In genomic region chr16:67864594-67864993, GRCh38 we compare ENCODE assay signal across 23 cellular contexts. TPM values are rescaled to one million over a fixed set of nuclear protein-coding genes. Genes with fewer than 3 reads are reported as not detected.
DNase-seq lines count a peak whose midpoint lies in the region; ATAC-seq, FAIRE-seq and TF ChIP-seq lines count a peak whose summit lies in the region.
"Had no signal": no experiment of that assay in that cellular context is flagged by ENCODE, and none has a peak within 500 bp of the region (broad histone marks: within the 10 kb centered on the region; RNA-seq: fewer than 3 reads in every experiment).

No MANE protein-coding gene starts in this region.

- no peak overlapping the region for H2AFZ ChIP-seq in HepG2 (ENCODE audit: low read length)
- no peak overlapping the region for H2AFZ ChIP-seq in astrocyte (ENCODE audit: low read depth, low read length)

- H3K27ac Mint-ChIP-seq in astrocyte (ENCODE audit: unreplicated experiment) = peak overlapping the region; percentile 20
- peak overlapping the region; percentile 58 for H3K27ac Mint-ChIP-seq in neural crest cell (ENCODE audit: unreplicated experiment)
- H3K27ac Mint-ChIP-seq: activated CD4-positive, alpha-beta T cell treated with anti-CD3 and anti-CD28 coated beads, Interleukin-2, amount 10 ng/mL, durations not matched to agents 7 days and 5 days; activated naive CD8-positive, alpha-beta T cell treated with anti-CD3 and anti-CD28 coated beads for 36 hours; activated T-helper 2 cell treated with anti-CD3 and anti-CD28 coated beads, Interferon-gamma antibody, Interleukin-2, Interleukin-4, amounts not matched to agents 10 μg/mL and 5 μg/mL and 100 μg/mL, durations not matched to agents 14 hours and 24 hours and 36 hours had no signal

- intact Hi-C loops in HepG2 (cut with micrococcal nuclease; ENCODE audit: unreplicated experiment) = no loop called here
- intact Hi-C loops in right lobe of liver (cut with DNase I) = no loop called here
- intact Hi-C loops in vagina (cut with DNase I) = no loop called here

- H3K4me3 ChIP-seq in HepG2 (replicated peaks in 1 of 3; ENCODE audit: insufficient read depth in 1 of 3, low read depth in 2 of 3, low read length in 3 of 3) (no peak overlapping the region), right lobe of liver (no peak overlapping the region), astrocyte (ENCODE audit: insufficient read depth, low read depth, low read length) (no peak overlapping the region), thoracic aorta (no peak overlapping the region), vagina (no peak overlapping the region)
- H3K4me3 ChIP-seq: SJCRH30, upper lobe of left lung had no signal

- peaks cover 37% of the 10 kb centered on the region for H3K4me1 Mint-ChIP-seq in astrocyte (ENCODE audit: low read depth, unreplicated experiment)
- peaks cover 16% of the 10 kb centered on the region for H3K4me1 Mint-ChIP-seq in neural crest cell

- H3K4me2 ChIP-seq in HepG2 (ENCODE audit: low read depth, low read length) (no peak overlapping the region), astrocyte (ENCODE audit: low read length) (no peak overlapping the region)

- TF ChIP-seq EP300 in HepG2 (IDR thresholded peaks at IDR 0.05; ENCODE audit: low read depth in 2 of 2, low read length in 2 of 2) (no peak), HepG2 (CRISPR knock-in tag; IDR thresholded peaks at IDR 0.05; ENCODE audit: borderline replicate concordance) (no peak)

- no peaks in the 10 kb centered on the region for H3K4me1 ChIP-seq in HepG2 (ENCODE audit: insufficient read depth, low read length)
- H3K4me1 ChIP-seq in right lobe of liver = no peaks in the 10 kb centered on the region
- H3K4me1 ChIP-seq in astrocyte (ENCODE audit: insufficient read depth, low read length) = peaks cover 39% of the 10 kb centered on the region
- peaks cover 34 to 56% of the 10 kb centered on the region in 2 donors for H3K4me1 ChIP-seq in thoracic aorta (ENCODE audit: control insufficient read depth in 1 of 2, low read depth in 2 of 2)
- peaks cover 37% of the 10 kb centered on the region for H3K4me1 ChIP-seq in vagina
- H3K4me1 ChIP-seq: SJCRH30 had no signal

- H3K27me3 ChIP-seq in HepG2 (ENCODE audit: control insufficient read depth in 1 of 2, insufficient read depth in 2 of 2, low read length in 2 of 2) = no peaks in the 10 kb centered on the region
- H3K27me3 ChIP-seq in right lobe of liver = no peaks in the 10 kb centered on the region
- no peaks in the 10 kb centered on the region for H3K27me3 ChIP-seq in astrocyte (ENCODE audit: insufficient read depth, low read length)
- no peaks in the 10 kb centered on the region for H3K27me3 ChIP-seq in thoracic aorta (replicated peaks; ENCODE audit: insufficient read depth)
- no peaks in the 10 kb centered on the region for H3K27me3 ChIP-seq in vagina
- H3K27me3 ChIP-seq: neutrophil, SJCRH30, upper lobe of left lung had no signal

- H3K4me3 Mint-ChIP-seq in astrocyte (ENCODE audit: unreplicated experiment) = no peak overlapping the region
- no peak overlapping the region for H3K4me3 Mint-ChIP-seq in neural crest cell
- H3K4me3 Mint-ChIP-seq: activated CD4-positive, alpha-beta T cell treated with anti-CD3 and anti-CD28 coated beads, Interleukin-2, amount 10 ng/mL, durations not matched to agents 7 days and 5 days; activated naive CD8-positive, alpha-beta T cell treated with anti-CD3 and anti-CD28 coated beads for 36 hours had no signal

- CTCF ChIA-PET in HepG2 (lab: Yijun Ruan, JAX; ENCODE audit: low intra/inter-chr PET ratio, low total read pairs) = interaction anchor here (0.7 to 3.7 kb wide), 5 partner anchors 21 to 191 kb away, joined by 3 to 69 read pairs (median 4); no protein-coding TSS in a partner anchor

- DNase-seq in HepG2 (ENCODE audit: low spot score) = no peak
- DNase-seq in right lobe of liver = no peak
- no peak for DNase-seq in astrocyte (ENCODE audit: low read depth)
- DNase-seq in neural crest cell (ENCODE audit: low read depth, low spot score) = no peak
- no peak for DNase-seq in thoracic aorta (ENCODE audit: low spot score)
- no peak for DNase-seq in pons (ENCODE audit: low spot score)
- no peak for DNase-seq in vagina (ENCODE audit: extremely low spot score in 2 of 2)
- DNase-seq: activated CD8-positive, alpha-beta memory T cell treated with anti-CD3 and anti-CD28 coated beads, Interleukin-2, amount 50 U/mL, for 4 hours; activated naive CD8-positive, alpha-beta T cell treated with anti-CD3 and anti-CD28 coated beads for 36 hours; head of caudate nucleus; KG1; NCI-H1436 treated with DMSO at 0.1 percent for 48 hours; NCI-H510A; NK-92 treated with Interleukin-12 subunit alpha and Interleukin-12 subunit beta, amount 100 ng/mL, for 24 hours had no signal

- no peak overlapping the region for H3K27ac ChIP-seq in HepG2 (ENCODE audit: extremely low read length, insufficient read depth, low read length)
- no peak overlapping the region for H3K27ac ChIP-seq in right lobe of liver
- no peak overlapping the region for H3K27ac ChIP-seq in astrocyte (ENCODE audit: low read depth, low read length)
- peak overlapping the region; percentile 83 to 96 for H3K27ac ChIP-seq in thoracic aorta
- H3K27ac ChIP-seq in vagina = no peak overlapping the region
- H3K27ac ChIP-seq: neutrophil, SJCRH30 had no signal

- H3K79me2 ChIP-seq in HepG2 (ENCODE audit: insufficient read depth, low read length) (peaks cover 53% of the 10 kb centered on the region), astrocyte (ENCODE audit: insufficient read depth, low read length) (peaks cover 82% of the 10 kb centered on the region)

- no peaks in the 10 kb centered on the region for H3K9me3 Mint-ChIP-seq in astrocyte (ENCODE audit: unreplicated experiment)
- no peaks in the 10 kb centered on the region for H3K9me3 Mint-ChIP-seq in neural crest cell
- H3K9me3 Mint-ChIP-seq: activated CD4-positive, alpha-beta T cell treated with anti-CD3 and anti-CD28 coated beads, Interleukin-2, amount 10 ng/mL, durations not matched to agents 7 days and 5 days; activated naive CD8-positive, alpha-beta T cell treated with anti-CD3 and anti-CD28 coated beads for 36 hours; activated T-helper 2 cell treated with anti-CD3 and anti-CD28 coated beads, Interferon-gamma antibody, Interleukin-2, Interleukin-4, amounts not matched to agents 10 μg/mL and 5 μg/mL and 100 μg/mL, durations not matched to agents 14 hours and 24 hours and 36 hours had no signal

- H3K9ac ChIP-seq in HepG2 (ENCODE audit: insufficient read depth, low read depth, low read length) (no peak overlapping the region), astrocyte (ENCODE audit: low read length) (no peak overlapping the region)

- peak; percentile 21 for ATAC-seq in HepG2
- ATAC-seq in right lobe of liver = no peak
- ATAC-seq in thoracic aorta (ENCODE audit: insufficient number of reproducible peaks, low FRiP score, low read depth) = no peak
- ATAC-seq in GM18873 (IDR thresholded peaks at IDR 0.05; ENCODE audit: low FRiP score, unreplicated experiment) = no peak

- H3K36me3 ChIP-seq in HepG2 (replicated peaks in 1 of 2; ENCODE audit: control insufficient read depth in 1 of 2, insufficient read depth in 2 of 2, low read length in 2 of 2) (peaks cover 33 to 80% of the 10 kb centered on the region in 2 experiments), right lobe of liver (peaks cover 0 to 36% (median 5%) of the 10 kb centered on the region in 4 donors), astrocyte (ENCODE audit: insufficient read depth, low read length) (peaks cover 21% of the 10 kb centered on the region), thoracic aorta (peaks cover 11% of the 10 kb centered on the region), vagina (peaks cover 0 to 37% of the 10 kb centered on the region in 2 donors)

- in situ Hi-C loops in HepG2 (cut with HindIII; ENCODE audit: extremely low pct_ligation_motif_present, low pct_unique_long_range_greater_than_20kb) = no loop called here

- no peak for TF ChIP-seq RAD21 in HepG2 (CRISPR knock-in tag; IDR thresholded peaks at IDR 0.05)

- WGBS in HepG2 (ENCODE audit: low lambda C conversion rate) = 92% methylated on average over 2 of the region's 2 CpGs
- 86% methylated on average over 1 of the region's 2 CpGs for WGBS in right lobe of liver (ENCODE audit: insufficient coverage, low coverage, low lambda C conversion rate, missing lambda C conversion rate)

- H3K27me3 Mint-ChIP-seq in astrocyte (ENCODE audit: low read depth, unreplicated experiment) (no peaks in the 10 kb centered on the region), neural crest cell (ENCODE audit: low read depth) (no peaks in the 10 kb centered on the region)
- H3K27me3 Mint-ChIP-seq: activated CD4-positive, alpha-beta T cell treated with anti-CD3 and anti-CD28 coated beads, Interleukin-2, amount 10 ng/mL, durations not matched to agents 7 days and 5 days; activated naive CD8-positive, alpha-beta T cell treated with anti-CD3 and anti-CD28 coated beads for 36 hours had no signal

- BruUV-seq in HepG2 (replicated peaks; lab: Mats Ljungman, UMichigan) = no TSS peak

- H3K36me3 Mint-ChIP-seq in astrocyte (ENCODE audit: low read depth, unreplicated experiment) (peaks cover 19% of the 10 kb centered on the region), neural crest cell (ENCODE audit: low read depth) (peaks cover 9% of the 10 kb centered on the region)
- H3K36me3 Mint-ChIP-seq: activated naive CD8-positive, alpha-beta T cell treated with anti-CD3 and anti-CD28 coated beads for 36 hours had no signal

- H3K9me3 ChIP-seq in HepG2 (ENCODE audit: low read length) = no peaks in the 10 kb centered on the region
- no peaks in the 10 kb centered on the region for H3K9me3 ChIP-seq in right lobe of liver
- H3K9me3 ChIP-seq in astrocyte (ENCODE audit: insufficient read depth, low read depth, low read length) = no peaks in the 10 kb centered on the region
- H3K9me3 ChIP-seq in thoracic aorta = no peaks in the 10 kb centered on the region
- no peaks in the 10 kb centered on the region for H3K9me3 ChIP-seq in vagina
- H3K9me3 ChIP-seq: neutrophil, SJCRH30, upper lobe of left lung had no signal

- H4K20me1 ChIP-seq in HepG2 (ENCODE audit: insufficient read depth, low read length) (peaks cover 28% of the 10 kb centered on the region; the same call in 1 of the 2 replicates), astrocyte (ENCODE audit: insufficient read depth, low read length) (peaks cover 87% of the 10 kb centered on the region)

- TF ChIP-seq CTCF in HepG2 (CRISPR knock-in tag; IDR thresholded peaks at IDR 0.05) (no peak), right lobe of liver (IDR thresholded peaks at IDR 0.05) (no peak), astrocyte (IDR thresholded peaks at IDR 0.05; ENCODE audit: insufficient read depth, low read depth, low read length) (no peak), neural crest cell (conservative IDR thresholded peaks at IDR 0.05) (no peak), thoracic aorta (IDR thresholded peaks at IDR 0.05) (no peak), vagina (IDR thresholded peaks at IDR 0.05) (no peak)

- TF ChIP-seq POLR2A in HepG2 (IDR thresholded peaks at IDR 0.05; ENCODE audit: insufficient read depth in 1 of 2, low read depth in 2 of 2, low read length in 2 of 2) = no peak
- TF ChIP-seq POLR2A in right lobe of liver (IDR thresholded peaks at IDR 0.05) = no peak
- TF ChIP-seq POLR2A in vagina (IDR thresholded peaks at IDR 0.05) = no peak

- FAIRE-seq in HepG2 (lab: Jason Lieb, UNC) (no peak), astrocyte (lab: Jason Lieb, UNC) (no peak)
- FAIRE-seq: GM19239 had no signal

- POLR2A ChIA-PET in HepG2 (lab: Yijun Ruan, JAX) = interaction anchor here (1.0 kb wide), 1 partner anchor 48 kb away, joined by 3 read pairs; no protein-coding TSS in a partner anchor

RNA-seq across cellular contexts. Expression of gene EDC4, which starts 8.3 kb away (rescaled TPM):
- total RNA-seq in HepG2 (2016; rRNA removed; fragmentation: Illumina TruSeq; extraction: Trizol) (53.4 and 59.1 TPM in 2 replicates), right lobe of liver (10 to 100 TPM; 16.2 to 25.4 (median 19.5) TPM), astrocyte (61.5 and 64.8 TPM in 2 replicates), neural crest cell (100 and 101 TPM in 2 replicates), thoracic aorta (10 to 100 TPM; 57.4 to 61.0 TPM), vagina (71.9 TPM)
- total RNA-seq in HepG2 (2016; cell fraction: cytosol; rRNA removed; fragmentation: Illumina TruSeq; extraction: Trizol; ENCODE audit: low read depth) = 3.4 and 6.4 TPM in 2 replicates
- total RNA-seq in HepG2 (2016; cell fraction: insoluble cytoplasmic fraction; rRNA removed; fragmentation: Illumina TruSeq; extraction: Trizol) = 49.7 and 63.5 TPM in 2 replicates
- 14.5 and 17.3 TPM in 2 replicates for total RNA-seq in HepG2 (2016; cell fraction: membrane; rRNA removed; fragmentation: Illumina TruSeq; extraction: Trizol)
- 56.7 and 57.8 TPM in 2 replicates for total RNA-seq in HepG2 (2016; cell fraction: nucleus; rRNA removed; fragmentation: Illumina TruSeq; extraction: Trizol)
- polyA plus RNA-seq in HepG2 (2011; rRNA removed) = 51.4 and 65.8 TPM in 2 replicates
- 31.1 and 42.0 TPM in 2 replicates for polyA plus RNA-seq in HepG2 (2011; cell fraction: cytosol; rRNA removed)
- polyA plus RNA-seq in HepG2 (2011; cell fraction: nucleus; rRNA removed) = 315 and 402 TPM in 2 replicates
- 35.8 and 45.8 TPM in 2 replicates for polyA plus RNA-seq in HepG2 (2012)
- 3.8 and 5.4 TPM in 2 replicates for polyA plus RNA-seq in HepG2 (2016; cell fraction: cytosol; fragmentation: Illumina TruSeq; extraction: Trizol; ENCODE audit: low read depth)
- polyA plus RNA-seq in HepG2 (2016; cell fraction: insoluble cytoplasmic fraction; fragmentation: Illumina TruSeq; extraction: Trizol; ENCODE audit: low read depth) = 41.9 and 50.8 TPM in 2 replicates
- polyA plus RNA-seq in HepG2 (2016; cell fraction: membrane; fragmentation: Illumina TruSeq; extraction: Trizol; ENCODE audit: low read depth) = 4.5 and 8.2 TPM in 2 replicates
- polyA plus RNA-seq in HepG2 (2016; cell fraction: nucleus; fragmentation: Illumina TruSeq; extraction: Trizol; ENCODE audit: insufficient read depth, low read depth) = 159 and 172 TPM in 2 replicates
- 150 and 170 TPM in 2 replicates for polyA minus RNA-seq in HepG2 (2011; rRNA and poly(A)+ RNA removed; ENCODE audit: low replicate concordance)
- 37.8 and 44.5 TPM in 2 replicates for polyA minus RNA-seq in HepG2 (2011; cell fraction: cytosol; rRNA and poly(A)+ RNA removed)
- 61.0 and 65.3 TPM in 2 replicates for polyA minus RNA-seq in HepG2 (2011; cell fraction: nucleus; rRNA and poly(A)+ RNA removed)

RNA-seq across cellular contexts. Expression of gene CENPT, which starts 17.1 kb away (rescaled TPM):
- total RNA-seq in HepG2 (2016; rRNA removed; fragmentation: Illumina TruSeq; extraction: Trizol) (24.8 and 43.3 TPM in 2 replicates), right lobe of liver (10 to 100 TPM; 12.2 to 21.1 (median 18.2) TPM), astrocyte (67.3 and 79.3 TPM in 2 replicates), neural crest cell (78.2 and 83.5 TPM in 2 replicates), thoracic aorta (10 to 100 TPM; 59.6 to 70.9 TPM), vagina (57.7 TPM)
- total RNA-seq in HepG2 (2016; cell fraction: cytosol; rRNA removed; fragmentation: Illumina TruSeq; extraction: Trizol; ENCODE audit: low read depth) = 11.2 and 11.7 TPM in 2 replicates
- 22.8 and 43.9 TPM in 2 replicates for total RNA-seq in HepG2 (2016; cell fraction: insoluble cytoplasmic fraction; rRNA removed; fragmentation: Illumina TruSeq; extraction: Trizol)
- 7.4 and 8.2 TPM in 2 replicates for total RNA-seq in HepG2 (2016; cell fraction: membrane; rRNA removed; fragmentation: Illumina TruSeq; extraction: Trizol)
- 43.8 and 49.8 TPM in 2 replicates for total RNA-seq in HepG2 (2016; cell fraction: nucleus; rRNA removed; fragmentation: Illumina TruSeq; extraction: Trizol)
- 40.9 and 51.3 TPM in 2 replicates for polyA plus RNA-seq in HepG2 (2011; rRNA removed)
- 17.4 and 28.9 TPM in 2 replicates for polyA plus RNA-seq in HepG2 (2011; cell fraction: cytosol; rRNA removed)
- polyA plus RNA-seq in HepG2 (2011; cell fraction: nucleus; rRNA removed) = 414 and 516 TPM in 2 replicates
- polyA plus RNA-seq in HepG2 (2012) = 22.1 and 28.1 TPM in 2 replicates
- polyA plus RNA-seq in HepG2 (2016; cell fraction: cytosol; fragmentation: Illumina TruSeq; extraction: Trizol; ENCODE audit: low read depth) = 3.3 and 4.0 TPM in 2 replicates
- polyA plus RNA-seq in HepG2 (2016; cell fraction: insoluble cytoplasmic fraction; fragmentation: Illumina TruSeq; extraction: Trizol; ENCODE audit: low read depth) = 22.0 and 24.2 TPM in 2 replicates
- 4.4 and 6.6 TPM in 2 replicates for polyA plus RNA-seq in HepG2 (2016; cell fraction: membrane; fragmentation: Illumina TruSeq; extraction: Trizol; ENCODE audit: low read depth)
- 153 and 170 TPM in 2 replicates for polyA plus RNA-seq in HepG2 (2016; cell fraction: nucleus; fragmentation: Illumina TruSeq; extraction: Trizol; ENCODE audit: insufficient read depth, low read depth)
- 38.6 and 47.8 TPM in 2 replicates for polyA minus RNA-seq in HepG2 (2011; rRNA and poly(A)+ RNA removed; ENCODE audit: low replicate concordance)
- polyA minus RNA-seq in HepG2 (2011; cell fraction: cytosol; rRNA and poly(A)+ RNA removed) = 8.8 and 11.4 TPM in 2 replicates
- 35.9 and 44.5 TPM in 2 replicates for polyA minus RNA-seq in HepG2 (2011; cell fraction: nucleus; rRNA and poly(A)+ RNA removed)

RNA-seq across cellular contexts. Expression of gene NUTF2, which starts 17.9 kb away (rescaled TPM):
- total RNA-seq in HepG2 (2016; rRNA removed; fragmentation: Illumina TruSeq; extraction: Trizol) = 214 and 224 TPM in 2 replicates
- 79.7 and 100.0 TPM in 2 replicates for total RNA-seq in HepG2 (2016; cell fraction: cytosol; rRNA removed; fragmentation: Illumina TruSeq; extraction: Trizol; ENCODE audit: low read depth)
- total RNA-seq in HepG2 (2016; cell fraction: insoluble cytoplasmic fraction; rRNA removed; fragmentation: Illumina TruSeq; extraction: Trizol) = 209 and 229 TPM in 2 replicates
- total RNA-seq in HepG2 (2016; cell fraction: membrane; rRNA removed; fragmentation: Illumina TruSeq; extraction: Trizol) = 120 and 150 TPM in 2 replicates
- total RNA-seq in HepG2 (2016; cell fraction: nucleus; rRNA removed; fragmentation: Illumina TruSeq; extraction: Trizol) = 79.9 and 90.1 TPM in 2 replicates
- 168 and 198 TPM in 2 replicates for polyA plus RNA-seq in HepG2 (2011; rRNA removed)
- 212 and 299 TPM in 2 replicates for polyA plus RNA-seq in HepG2 (2011; cell fraction: cytosol; rRNA removed)
- 132 and 146 TPM in 2 replicates for polyA plus RNA-seq in HepG2 (2011; cell fraction: nucleus; rRNA removed)
- polyA plus RNA-seq in HepG2 (2012) = 140 and 216 TPM in 2 replicates
- 108 and 138 TPM in 2 replicates for polyA plus RNA-seq in HepG2 (2016; cell fraction: cytosol; fragmentation: Illumina TruSeq; extraction: Trizol; ENCODE audit: low read depth)
- 277 and 305 TPM in 2 replicates for polyA plus RNA-seq in HepG2 (2016; cell fraction: insoluble cytoplasmic fraction; fragmentation: Illumina TruSeq; extraction: Trizol; ENCODE audit: low read depth)
- polyA plus RNA-seq in HepG2 (2016; cell fraction: membrane; fragmentation: Illumina TruSeq; extraction: Trizol; ENCODE audit: low read depth) = 139 and 154 TPM in 2 replicates
- 173 and 182 TPM in 2 replicates for polyA plus RNA-seq in HepG2 (2016; cell fraction: nucleus; fragmentation: Illumina TruSeq; extraction: Trizol; ENCODE audit: insufficient read depth, low read depth)
- 366 and 394 TPM in 2 replicates for polyA minus RNA-seq in HepG2 (2011; rRNA and poly(A)+ RNA removed; ENCODE audit: low replicate concordance)
- 157 and 165 TPM in 2 replicates for polyA minus RNA-seq in HepG2 (2011; cell fraction: cytosol; rRNA and poly(A)+ RNA removed)
- 60.0 and 81.7 TPM in 2 replicates for polyA minus RNA-seq in HepG2 (2011; cell fraction: nucleus; rRNA and poly(A)+ RNA removed)
- total RNA-seq in right lobe of liver = 10 to 100 TPM; 23.4 to 67.8 (median 33.9) TPM
- total RNA-seq in astrocyte = 214 and 224 TPM in 2 replicates
- 185 and 191 TPM in 2 replicates for total RNA-seq in neural crest cell
- 100 to 1,000 TPM in 1 of 2 donors, 10 to 100 TPM in 1; 79.0 to 172 TPM for total RNA-seq in thoracic aorta
- total RNA-seq in vagina = 131 TPM

RNA-seq across cellular contexts. Expression of gene NRN1L, which starts 20.1 kb away (rescaled TPM):
- total RNA-seq in HepG2 (2016; rRNA removed; fragmentation: Illumina TruSeq; extraction: Trizol) = 0.53 TPM in 1 of 2 replicates, not detected in the other
- total RNA-seq in HepG2 (2016; cell fraction: cytosol; rRNA removed; fragmentation: Illumina TruSeq; extraction: Trizol; ENCODE audit: low read depth) = not detected in 2 replicates
- total RNA-seq in HepG2 (2016; cell fraction: insoluble cytoplasmic fraction; rRNA removed; fragmentation: Illumina TruSeq; extraction: Trizol) = 0.24 TPM in 1 of 2 replicates, not detected in the other
- total RNA-seq in HepG2 (2016; cell fraction: membrane; rRNA removed; fragmentation: Illumina TruSeq; extraction: Trizol) = 0.38 TPM in 1 of 2 replicates, not detected in the other
- total RNA-seq in HepG2 (2016; cell fraction: nucleus; rRNA removed; fragmentation: Illumina TruSeq; extraction: Trizol) = not detected in 2 replicates
- 1.2 and 1.3 TPM in 2 replicates for polyA plus RNA-seq in HepG2 (2011; rRNA removed)
- 0.33 and 0.93 TPM in 2 replicates for polyA plus RNA-seq in HepG2 (2011; cell fraction: cytosol; rRNA removed)
- polyA plus RNA-seq in HepG2 (2011; cell fraction: nucleus; rRNA removed) = 11.7 and 16.3 TPM in 2 replicates
- 0.90 and 2.0 TPM in 2 replicates for polyA plus RNA-seq in HepG2 (2012)
- 0.19 TPM in 1 of 2 replicates, not detected in the other for polyA plus RNA-seq in HepG2 (2016; cell fraction: cytosol; fragmentation: Illumina TruSeq; extraction: Trizol; ENCODE audit: low read depth)
- polyA plus RNA-seq in HepG2 (2016; cell fraction: insoluble cytoplasmic fraction; fragmentation: Illumina TruSeq; extraction: Trizol; ENCODE audit: low read depth) = not detected in 2 replicates
- not detected in 2 replicates for polyA plus RNA-seq in HepG2 (2016; cell fraction: membrane; fragmentation: Illumina TruSeq; extraction: Trizol; ENCODE audit: low read depth)
- 1.4 and 1.9 TPM in 2 replicates for polyA plus RNA-seq in HepG2 (2016; cell fraction: nucleus; fragmentation: Illumina TruSeq; extraction: Trizol; ENCODE audit: insufficient read depth, low read depth)
- polyA minus RNA-seq in HepG2 (2011; rRNA and poly(A)+ RNA removed; ENCODE audit: low replicate concordance) = 0.86 TPM in 1 of 2 replicates, not detected in the other
- polyA minus RNA-seq in HepG2 (2011; cell fraction: cytosol; rRNA and poly(A)+ RNA removed) = not detected in 2 replicates
- not detected in 2 replicates for polyA minus RNA-seq in HepG2 (2011; cell fraction: nucleus; rRNA and poly(A)+ RNA removed)
- total RNA-seq in right lobe of liver = under 1 TPM in 1 of 6 experiments, not detected in 5; 0.84 TPM
- total RNA-seq in astrocyte = 0.82 and 0.91 TPM in 2 replicates
- total RNA-seq in neural crest cell = 1.0 TPM in 1 of 2 replicates, not detected in the other
- not detected for total RNA-seq in thoracic aorta
- total RNA-seq in vagina = not detected
- total RNA-seq: activated naive CD8-positive, alpha-beta T cell treated with anti-CD3 and anti-CD28 coated beads for 36 hours; activated T-helper 2 cell treated with anti-CD3 and anti-CD28 coated beads, Interferon-gamma antibody, Interleukin-2, Interleukin-4, amounts not matched to agents 10 μg/mL and 5 μg/mL and 100 μg/mL, durations not matched to agents 14 hours and 24 hours and 36 hours; HT1080; SJCRH30 had no signal
- polyA plus RNA-seq: mammary epithelial cell had no signal

RNA-seq across cellular contexts. Expression of gene THAP11, which starts 22.5 kb away (rescaled TPM):
- 53.4 and 53.8 TPM in 2 replicates for total RNA-seq in HepG2 (2016; rRNA removed; fragmentation: Illumina TruSeq; extraction: Trizol)
- total RNA-seq in HepG2 (2016; cell fraction: cytosol; rRNA removed; fragmentation: Illumina TruSeq; extraction: Trizol; ENCODE audit: low read depth) = 48.1 and 65.0 TPM in 2 replicates
- total RNA-seq in HepG2 (2016; cell fraction: insoluble cytoplasmic fraction; rRNA removed; fragmentation: Illumina TruSeq; extraction: Trizol) = 54.0 and 55.5 TPM in 2 replicates
- 91.2 and 112 TPM in 2 replicates for total RNA-seq in HepG2 (2016; cell fraction: membrane; rRNA removed; fragmentation: Illumina TruSeq; extraction: Trizol)
- 18.7 and 22.3 TPM in 2 replicates for total RNA-seq in HepG2 (2016; cell fraction: nucleus; rRNA removed; fragmentation: Illumina TruSeq; extraction: Trizol)
- 44.2 and 45.5 TPM in 2 replicates for polyA plus RNA-seq in HepG2 (2011; rRNA removed)
- polyA plus RNA-seq in HepG2 (2011; cell fraction: cytosol; rRNA removed) = 45.9 and 53.3 TPM in 2 replicates
- 22.1 and 23.2 TPM in 2 replicates for polyA plus RNA-seq in HepG2 (2011; cell fraction: nucleus; rRNA removed)
- 25.9 and 34.6 TPM in 2 replicates for polyA plus RNA-seq in HepG2 (2012)
- 42.2 and 59.3 TPM in 2 replicates for polyA plus RNA-seq in HepG2 (2016; cell fraction: cytosol; fragmentation: Illumina TruSeq; extraction: Trizol; ENCODE audit: low read depth)
- 50.1 and 54.2 TPM in 2 replicates for polyA plus RNA-seq in HepG2 (2016; cell fraction: insoluble cytoplasmic fraction; fragmentation: Illumina TruSeq; extraction: Trizol; ENCODE audit: low read depth)
- 66.6 and 83.2 TPM in 2 replicates for polyA plus RNA-seq in HepG2 (2016; cell fraction: membrane; fragmentation: Illumina TruSeq; extraction: Trizol; ENCODE audit: low read depth)
- polyA plus RNA-seq in HepG2 (2016; cell fraction: nucleus; fragmentation: Illumina TruSeq; extraction: Trizol; ENCODE audit: insufficient read depth, low read depth) = 28.8 and 33.3 TPM in 2 replicates
- polyA minus RNA-seq in HepG2 (2011; rRNA and poly(A)+ RNA removed; ENCODE audit: low replicate concordance) = 45.1 and 58.5 TPM in 2 replicates
- polyA minus RNA-seq in HepG2 (2011; cell fraction: cytosol; rRNA and poly(A)+ RNA removed) = 26.7 and 28.4 TPM in 2 replicates
- polyA minus RNA-seq in HepG2 (2011; cell fraction: nucleus; rRNA and poly(A)+ RNA removed) = 8.2 and 9.8 TPM in 2 replicates
- 10 to 100 TPM in 4 of 6 experiments, 1 to 10 TPM in 2; 8.9 to 23.9 (median 11.7) TPM for total RNA-seq in right lobe of liver
- 16.5 and 18.1 TPM in 2 replicates for total RNA-seq in astrocyte
- 46.2 and 46.7 TPM in 2 replicates for total RNA-seq in neural crest cell
- 10 to 100 TPM; 67.5 to 74.7 TPM for total RNA-seq in thoracic aorta
- 50.6 TPM for total RNA-seq in vagina

Comparison
In these comparisons a context has a peak if more than half of its experiments do, and no peak if none do; other contexts are left out.
1. H3K27ac ChIP-seq: peak in thoracic aorta (2 of 2); none in HepG2 (single experiment), right lobe of liver (0 of 3), astrocyte (single experiment) and vagina (single experiment).